ENCODE assay signal across 1 cellular context in the genomic region with DNA sequence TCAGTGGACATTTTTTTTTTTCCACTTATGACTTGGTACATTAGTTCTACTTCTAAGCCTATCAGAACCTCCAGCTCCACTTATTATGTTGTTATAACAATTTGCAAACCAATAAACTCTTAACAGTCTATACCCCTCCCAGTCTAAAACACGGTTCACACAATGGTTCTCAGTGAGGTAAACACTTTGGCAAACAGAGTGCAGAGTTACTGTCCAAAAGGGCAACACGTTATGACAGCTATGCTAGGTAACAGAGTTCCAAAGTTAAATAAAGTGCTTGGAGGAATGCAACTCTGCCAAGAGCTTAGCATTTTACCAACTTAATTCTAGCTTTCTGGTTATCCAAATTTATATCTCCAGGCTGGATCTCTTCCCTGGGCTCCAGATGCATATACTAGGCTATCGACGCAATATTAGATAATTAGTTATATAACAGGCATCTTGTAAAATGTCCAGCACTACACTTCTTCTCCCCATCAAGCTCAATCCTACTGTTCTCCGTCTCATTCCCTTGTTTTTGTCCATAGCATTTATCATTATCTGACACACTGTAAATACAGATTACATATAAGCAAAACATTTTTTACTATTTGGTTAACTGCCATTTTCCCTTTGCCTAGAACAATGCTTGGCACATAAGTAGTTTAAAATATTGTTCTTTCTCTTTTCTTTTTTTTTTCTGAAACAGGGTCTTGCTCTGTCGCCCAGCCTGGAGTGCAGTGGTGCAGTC.
TF ChIP-seq lines count a peak whose summit lies in the region.

No MANE protein-coding gene starts in this region.

TF ChIP-seq in K562, 482 proteins besides CTCF, POLR2A, EP300 and RAD21:
- TF ChIP-seq ZNF121 (CRISPR knock-in tag; conservative IDR thresholded peaks at IDR 0.05) (0 out of 2 replicates have a peak, but pooled peaks have one; percentile 23), ZBED1 (IDR thresholded peaks at IDR 0.05) (no peak), HSF4 (CRISPR knock-in tag; IDR thresholded peaks at IDR 0.05; ENCODE audit: borderline replicate concordance) (no peak)
TF ChIP-seq in K562: peak in this region for 1.
